1 cellular context compared by ENCODE assay signal in the genomic region with DNA sequence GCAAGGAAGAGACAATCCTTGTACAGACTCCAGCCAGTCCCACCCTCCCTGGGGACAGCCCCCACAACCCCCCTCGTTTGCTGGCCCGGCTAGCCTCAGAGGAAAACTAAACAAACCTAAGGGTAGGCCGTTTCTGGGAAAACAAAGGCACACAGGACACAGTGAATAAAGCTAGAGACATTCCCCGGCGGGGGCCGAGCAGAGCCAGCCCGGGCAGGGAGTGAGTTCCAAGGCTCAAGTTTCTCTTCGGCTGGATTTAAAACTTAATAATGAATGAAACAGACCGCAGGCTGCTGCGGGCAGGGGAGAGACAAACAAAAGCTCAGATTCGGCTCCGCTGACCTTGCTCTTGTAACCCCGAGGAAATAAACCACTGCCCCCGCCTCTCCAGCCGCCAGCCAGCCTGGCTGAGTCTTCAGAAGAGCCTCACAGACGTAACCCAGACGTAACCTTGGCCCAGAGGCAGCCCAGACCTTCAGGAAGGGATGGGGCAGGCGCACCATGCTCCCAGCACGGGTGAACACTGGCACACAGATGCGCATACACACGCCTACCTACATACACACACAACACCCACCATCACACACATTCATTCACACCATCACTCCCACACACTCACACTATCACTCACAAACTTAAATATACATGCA.
TF ChIP-seq lines count a peak whose summit lies in the region.

No MANE protein-coding gene starts in this region.

TF ChIP-seq in IMR-90, 13 proteins besides CTCF, POLR2A, EP300 and RAD21 (continued from another document):
- TF ChIP-seq MAZ (IDR thresholded peaks at IDR 0.05; ENCODE audit: borderline replicate concordance, low read depth, low read length) (peak; percentile 80; the same call in 1 of the 2 replicates), SMC3 (IDR thresholded peaks at IDR 0.05; ENCODE audit: low read depth, low read length) (no peak), BHLHE40 (IDR thresholded peaks at IDR 0.05; ENCODE audit: low read depth, low read length) (peak; percentile 44), MAFK (IDR thresholded peaks at IDR 0.05; ENCODE audit: low read depth, low read length) (no peak), CEBPB (IDR thresholded peaks at IDR 0.05; ENCODE audit: low read depth, low read length) (no peak), FOS (IDR thresholded peaks at IDR 0.05; ENCODE audit: low read depth, low read length) (no peak), MXI1 (IDR thresholded peaks at IDR 0.05; ENCODE audit: borderline replicate concordance, low read depth, low read length) (no peak), NFE2L2 (IDR thresholded peaks at IDR 0.05; ENCODE audit: low read depth, low read length) (no peak)
- TF ChIP-seq, protein P1, sequence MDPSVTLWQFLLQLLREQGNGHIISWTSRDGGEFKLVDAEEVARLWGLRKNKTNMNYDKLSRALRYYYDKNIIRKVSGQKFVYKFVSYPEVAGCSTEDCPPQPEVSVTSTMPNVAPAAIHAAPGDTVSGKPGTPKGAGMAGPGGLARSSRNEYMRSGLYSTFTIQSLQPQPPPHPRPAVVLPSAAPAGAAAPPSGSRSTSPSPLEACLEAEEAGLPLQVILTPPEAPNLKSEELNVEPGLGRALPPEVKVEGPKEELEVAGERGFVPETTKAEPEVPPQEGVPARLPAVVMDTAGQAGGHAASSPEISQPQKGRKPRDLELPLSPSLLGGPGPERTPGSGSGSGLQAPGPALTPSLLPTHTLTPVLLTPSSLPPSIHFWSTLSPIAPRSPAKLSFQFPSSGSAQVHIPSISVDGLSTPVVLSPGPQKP (IDR thresholded peaks at IDR 0.05; ENCODE audit: borderline replicate concordance, low read depth, low read length) = no peak
- TF ChIP-seq, protein P2, sequence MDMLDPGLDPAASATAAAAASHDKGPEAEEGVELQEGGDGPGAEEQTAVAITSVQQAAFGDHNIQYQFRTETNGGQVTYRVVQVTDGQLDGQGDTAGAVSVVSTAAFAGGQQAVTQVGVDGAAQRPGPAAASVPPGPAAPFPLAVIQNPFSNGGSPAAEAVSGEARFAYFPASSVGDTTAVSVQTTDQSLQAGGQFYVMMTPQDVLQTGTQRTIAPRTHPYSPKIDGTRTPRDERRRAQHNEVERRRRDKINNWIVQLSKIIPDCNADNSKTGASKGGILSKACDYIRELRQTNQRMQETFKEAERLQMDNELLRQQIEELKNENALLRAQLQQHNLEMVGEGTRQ (IDR thresholded peaks at IDR 0.05; ENCODE audit: low read depth, low read length) = no peak
